ENCODE assay signal across 8 cellular contexts in genomic region chr2:237966250-237966564, GRCh38. TPM values are rescaled to one million over a fixed set of nuclear protein-coding genes. Genes with fewer than 3 reads are reported as not detected.
DNase-seq lines count a peak whose midpoint lies in the region; ATAC-seq and TF ChIP-seq lines count a peak whose summit lies in the region.

No MANE protein-coding gene starts in this region.

- peak overlapping the region; percentile 64 for H3K9ac ChIP-seq in IMR-90 (ENCODE audit: low read depth, low read length)

- H3K36me3 Mint-ChIP-seq in neural crest cell (ENCODE audit: low read depth), result no peaks in the 10 kb centered on the region

- TF ChIP-seq CTCF in GM10266 (IDR thresholded peaks at IDR 0.05; ENCODE audit: control insufficient read depth, insufficient read depth, low read depth, missing control alignments), result no peak
- TF ChIP-seq CTCF in IMR-90 (conservative IDR thresholded peaks at IDR 0.05; ENCODE audit: low read depth, low read length), result no peak
- TF ChIP-seq CTCF in neural crest cell (conservative IDR thresholded peaks at IDR 0.05), result no peak

- BruUV-seq in IMR-90 (replicated peaks; lab: Mats Ljungman, UMichigan), result no TSS peak

- peak overlapping the region; percentile 52 for H3K27ac ChIP-seq in IMR-90 (ENCODE audit: insufficient read depth, low read length)
- H3K27ac ChIP-seq in effector memory CD4-positive, alpha-beta T cell (ENCODE audit: insufficient read depth, low read length, poor library complexity, severe bottlenecking), result peak overlapping the region; percentile 35

- intact Hi-C loops in IMR-90 (cut with micrococcal nuclease), result loop anchor here (2.0 to 5.0 kb wide), 2 partner anchors 96 to 107 kb away; partner anchors contain the start of genes RAMP1 and SCLY

- no peak overlapping the region for H2BK15ac ChIP-seq in IMR-90 (ENCODE audit: low read depth, low read length)

- no peak overlapping the region; the same call in 1 of the 2 replicates for H3K4ac ChIP-seq in IMR-90 (ENCODE audit: low read depth, low read length)

- TF ChIP-seq POLR2A in IMR-90 (IDR thresholded peaks at IDR 0.05; ENCODE audit: low read depth, low read length), result no peak

- H3K14ac ChIP-seq in IMR-90 (replicated peaks; ENCODE audit: low read depth, low read length), result peak overlapping the region; percentile 85

- POLR2A ChIA-PET in IMR-90 (lab: Charles Lee; ENCODE audit: unreplicated experiment), result no interaction called here

- peak overlapping the region; percentile 6 to 56; a peak in 2 of 4 replicates for H4K8ac ChIP-seq in IMR-90 (ENCODE audit: low read depth in 2 of 2, low read length in 2 of 2)

- H3K23ac ChIP-seq in IMR-90 (ENCODE audit: low read depth, low read length), result no peak overlapping the region

- H3K56ac ChIP-seq in IMR-90 (ENCODE audit: extremely low read depth, insufficient read depth, low read length), result no peak overlapping the region

- H4K20me1 ChIP-seq in IMR-90 (ENCODE audit: insufficient read depth, low read length), result peaks cover 37% of the 10 kb centered on the region

- H2AK9ac ChIP-seq in IMR-90 (replicated peaks; ENCODE audit: low read depth, low read length, poor library complexity), result no peak overlapping the region

- no peak overlapping the region for H4K5ac ChIP-seq in IMR-90 (ENCODE audit: low read depth, low read length)

- no peak for TF ChIP-seq RAD21 in IMR-90 (IDR thresholded peaks at IDR 0.05; ENCODE audit: low read length)

- H3K9me3 ChIP-seq in IMR-90 (ENCODE audit: control insufficient read depth, insufficient read depth, low read length), result peaks cover 16% of the 10 kb centered on the region
- peaks cover 14% of the 10 kb centered on the region for H3K9me3 ChIP-seq in effector memory CD4-positive, alpha-beta T cell (ENCODE audit: control insufficient read depth, low read length)

- H3K27ac Mint-ChIP-seq in neural crest cell (ENCODE audit: unreplicated experiment), result no peak overlapping the region

- no peak overlapping the region for H2BK20ac ChIP-seq in IMR-90 (ENCODE audit: low read depth, low read length)

- WGBS in IMR-90 (ENCODE audit: extremely low coverage in 2 of 2, insufficient read length in 1 of 2), 2 experiments, result 11% methylated on average over 8 of the region's 15 CpGs; no CpG with 5 or more reads in 1 of the 2 experiments

- dilution Hi-C loops in IMR-90 (cut with HindIII; ENCODE audit: low sequenced_read_pairs, unreplicated experiment), result no loop called here

- no peak overlapping the region for H3K18ac ChIP-seq in IMR-90 (ENCODE audit: low read depth, low read length)

- DNase-seq in GM10266 (ENCODE audit: extremely low spot score) (peak; percentile 43), IMR-90 (no peak), neural crest cell (ENCODE audit: low read depth, low spot score) (no peak), NCI-H82 (lab: John Stamatoyannopoulos, UW) (no peak), NCI-H1436 (lab: John Stamatoyannopoulos, UW) (no peak)
- no peak for DNase-seq in effector memory CD4-positive, alpha-beta T cell

- peaks cover 13 to 37% of the 10 kb centered on the region in 2 experiments for H3K79me1 ChIP-seq in IMR-90 (ENCODE audit: low read depth in 1 of 2, low read length in 2 of 2)

- H3K4me2 ChIP-seq in IMR-90 (ENCODE audit: low read depth, low read length), result peak overlapping the region; percentile 73

- peaks cover 2% of the 10 kb centered on the region for H3K9me3 Mint-ChIP-seq in neural crest cell

- peaks cover 26% of the 10 kb centered on the region for H3K4me1 Mint-ChIP-seq in neural crest cell

- no peaks in the 10 kb centered on the region for H3K36me3 ChIP-seq in IMR-90 (ENCODE audit: control insufficient read depth, insufficient read depth, low read length)
- no peaks in the 10 kb centered on the region for H3K36me3 ChIP-seq in effector memory CD4-positive, alpha-beta T cell (ENCODE audit: control insufficient read depth, insufficient read depth, low read length)

- H3K4me1 ChIP-seq in IMR-90 (ENCODE audit: control insufficient read depth, insufficient read depth, low read length), result peaks cover 6% of the 10 kb centered on the region
- H3K4me1 ChIP-seq in effector memory CD4-positive, alpha-beta T cell (ENCODE audit: control insufficient read depth, insufficient read depth, low read length, poor library complexity, severe bottlenecking), result peaks cover 20% of the 10 kb centered on the region

- peak overlapping the region; percentile 99 for H2AFZ ChIP-seq in IMR-90 (replicated peaks; ENCODE audit: low read length, poor library complexity)

- no peak overlapping the region for H2BK5ac ChIP-seq in IMR-90 (ENCODE audit: low read depth, low read length, poor library complexity, severe bottlenecking)

- H4K91ac ChIP-seq in IMR-90 (ENCODE audit: insufficient read depth, low read depth, low read length), result 0 out of 2 replicates have a peak overlapping the region, but pooled peaks have one; percentile 2

- H2BK120ac ChIP-seq in IMR-90 (ENCODE audit: low read depth, low read length), result no peak overlapping the region

- ATAC-seq in IMR-90 (ENCODE audit: low read depth), result peak; percentile 58
- no peak for ATAC-seq in GM21360 (IDR thresholded peaks at IDR 0.05; ENCODE audit: unreplicated experiment)
- ATAC-seq in HG02840 (IDR thresholded peaks at IDR 0.05; ENCODE audit: low FRiP score, unreplicated experiment), result no peak

- H3K4me3 ChIP-seq in IMR-90 (ENCODE audit: insufficient read depth, low read depth, low read length), result peak overlapping the region; percentile 85
- peak overlapping the region; percentile 81 for H3K4me3 ChIP-seq in effector memory CD4-positive, alpha-beta T cell (ENCODE audit: insufficient read depth, low read depth, low read length, poor library complexity, severe bottlenecking)

- H3K27me3 ChIP-seq in IMR-90 (ENCODE audit: control insufficient read depth, insufficient read depth, low read length), result no peaks in the 10 kb centered on the region
- no peaks in the 10 kb centered on the region for H3K27me3 ChIP-seq in effector memory CD4-positive, alpha-beta T cell (replicated peaks; ENCODE audit: control insufficient read depth, insufficient read depth, low read length, poor library complexity, severe bottlenecking)

- H3K4me3 Mint-ChIP-seq in neural crest cell, result peak overlapping the region; percentile 95

- H3K9me1 ChIP-seq in IMR-90 (ENCODE audit: insufficient read depth, low read length), result peaks cover 28% of the 10 kb centered on the region

- H2AK5ac ChIP-seq in IMR-90 (ENCODE audit: low read depth, low read length), result no peak overlapping the region

- H3K27me3 Mint-ChIP-seq in neural crest cell (ENCODE audit: low read depth), result peaks cover 3% of the 10 kb centered on the region

- in situ Hi-C loops in IMR-90 (cut with MboI; ENCODE audit: low sequenced_read_pairs), result no loop called here

- CTCF ChIA-PET in IMR-90 (lab: Yijun Ruan, JAX), result no interaction called here

TF ChIP-seq in IMR-90, 13 proteins besides CTCF, POLR2A, EP300 and RAD21:
- TF ChIP-seq SMC3 (IDR thresholded peaks at IDR 0.05; ENCODE audit: low read depth, low read length) (no peak), MAFK (IDR thresholded peaks at IDR 0.05; ENCODE audit: low read depth, low read length) (no peak), NFE2L2 (IDR thresholded peaks at IDR 0.05; ENCODE audit: low read depth, low read length) (no peak), FOS (IDR thresholded peaks at IDR 0.05; ENCODE audit: low read depth, low read length) (no peak), MAZ (IDR thresholded peaks at IDR 0.05; ENCODE audit: borderline replicate concordance, low read depth, low read length) (no peak), MXI1 (IDR thresholded peaks at IDR 0.05; ENCODE audit: borderline replicate concordance, low read depth, low read length) (no peak), CEBPB (IDR thresholded peaks at IDR 0.05; ENCODE audit: low read depth, low read length) (no peak)

RNA-seq across cellular contexts. Expression of gene UBE2F, which starts 0.6 kb away (rescaled TPM):
- total RNA-seq in IMR-90 (2012; rRNA removed), result 44.6 and 59.4 TPM in 2 replicates
- 53.5 and 59.8 TPM in 2 replicates for polyA plus RNA-seq in IMR-90 (2012; rRNA removed)
- polyA plus RNA-seq in IMR-90 (2012; cell fraction: cytosol; rRNA removed), result 23.3 and 29.7 TPM in 2 replicates
- polyA plus RNA-seq in IMR-90 (2012; cell fraction: nucleus; rRNA removed; ENCODE audit: low replicate concordance), result 12.9 and 38.5 TPM in 2 replicates
- total RNA-seq in neural crest cell, result 56.8 and 62.3 TPM in 2 replicates
